8 cellular contexts compared by ENCODE assay signal in the genomic region with DNA sequence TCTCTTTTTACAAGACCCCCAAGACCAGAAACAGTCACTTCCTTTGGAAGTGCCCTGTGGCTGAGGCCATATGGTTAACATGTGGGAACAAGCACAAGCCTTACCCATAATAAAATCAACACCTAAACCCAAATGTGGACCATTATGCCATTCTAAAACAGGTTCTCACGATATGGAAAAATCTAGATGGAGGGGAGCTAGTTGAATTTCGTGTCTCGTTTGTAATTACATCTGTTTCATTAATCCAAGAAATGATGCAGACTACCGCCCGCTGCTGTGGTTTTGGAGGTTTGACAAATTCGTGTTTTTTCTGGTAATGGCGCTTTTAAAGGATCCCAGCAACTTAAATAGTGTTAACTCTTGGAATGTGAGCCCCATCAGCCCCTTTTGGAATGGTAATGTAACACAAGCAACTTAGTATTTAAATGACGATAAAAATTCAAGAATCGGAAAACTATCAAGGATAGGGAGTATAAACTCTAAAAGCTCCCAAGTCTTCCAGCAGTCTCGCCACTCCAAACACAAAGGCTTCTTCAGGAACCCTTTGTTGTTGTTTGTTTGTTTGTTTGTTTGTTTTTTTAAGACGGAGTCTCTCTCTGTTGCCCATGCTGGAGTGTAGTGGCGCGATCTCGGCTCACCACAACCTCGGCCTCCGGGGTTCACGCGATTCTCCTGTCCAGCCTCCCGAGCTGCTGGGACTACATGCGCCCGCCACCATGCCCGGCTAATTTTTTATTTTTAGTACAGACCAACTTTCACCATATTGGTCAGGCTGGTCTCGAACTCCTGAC. TPM values are rescaled to one million over a fixed set of nuclear protein-coding genes. Genes with fewer than 3 reads are reported as not detected.
DNase-seq lines count a peak whose midpoint lies in the region; ATAC-seq and TF ChIP-seq lines count a peak whose summit lies in the region.

No MANE protein-coding gene starts in this region.

- TSS peak; percentile 45 for BruUV-seq in HCT116 (replicated peaks; lab: Mats Ljungman, UMichigan)

- H2AK5ac ChIP-seq in trophoblast cell (ENCODE audit: low read length) = peak overlapping the region; percentile 33

- H3K4me3 ChIP-seq in BE2C (ENCODE audit: low read depth, low read length) = peak overlapping the region; percentile 95
- peak overlapping the region; percentile 73 to 99 for H3K4me3 ChIP-seq in HCT116 (replicated peaks in 1 of 2; ENCODE audit: low read depth in 1 of 2, low read length in 2 of 2)
- peak overlapping the region; percentile 92 to 97 for H3K4me3 ChIP-seq in foreskin fibroblast (ENCODE audit: low read depth in 1 of 2, low read length in 2 of 2)
- H3K4me3 ChIP-seq in trophoblast cell (ENCODE audit: low read depth, low read length) = peak overlapping the region; percentile 97

- peak overlapping the region; percentile 67 for H4K8ac ChIP-seq in trophoblast cell (ENCODE audit: low read depth, low read length)

- peak overlapping the region; percentile 81 for H3K14ac ChIP-seq in trophoblast cell (ENCODE audit: low read length)

- CTCF ChIA-PET in HCT116 (lab: Charles Lee) = interaction anchor here (1.3 kb wide), 1 partner anchor 20 kb away, joined by 3 read pairs; no protein-coding TSS in a partner anchor
- CTCF ChIA-PET in activated CD4-positive, alpha-beta memory T cell treated with anti-CD3 and anti-CD28 coated beads for 36 hours (lab: Charles Lee) = interaction anchor here (1.0 to 5.3 kb wide), 6 partner anchors 21 to 166 kb away, joined by 3 to 30 read pairs (median 5); partner anchors contain the start of genes COPG1 and ISY1

- no peaks in the 10 kb centered on the region for H3K9me3 Mint-ChIP-seq in activated CD4-positive, alpha-beta memory T cell treated with anti-CD3 and anti-CD28 coated beads for 36 hours

- H2BK12ac ChIP-seq in trophoblast cell (ENCODE audit: low read length) = peak overlapping the region; percentile 31

- no peak overlapping the region for H3K23ac ChIP-seq in trophoblast cell (ENCODE audit: low read length)

- no peaks in the 10 kb centered on the region for H3K9me3 ChIP-seq in BE2C
- H3K9me3 ChIP-seq in HCT116 (ENCODE audit: control insufficient read depth in 1 of 2, insufficient read depth in 1 of 2, low read depth in 1 of 2, low read length in 2 of 2) = no peaks in the 10 kb centered on the region
- no peaks in the 10 kb centered on the region for H3K9me3 ChIP-seq in trophoblast cell (ENCODE audit: insufficient read depth, low read depth, low read length)

- H2AFZ ChIP-seq in HCT116 (ENCODE audit: low read depth, low read length, poor library complexity, severe bottlenecking) (no peak overlapping the region), trophoblast cell (ENCODE audit: insufficient read depth, low read length, poor library complexity) (no peak overlapping the region)

- H3K4me1 ChIP-seq in BE2C = no peaks in the 10 kb centered on the region
- H3K4me1 ChIP-seq in HCT116 (ENCODE audit: control insufficient read depth in 1 of 2, insufficient read depth in 2 of 2, low read length in 2 of 2) = peaks cover 7 to 32% of the 10 kb centered on the region in 2 experiments
- H3K4me1 ChIP-seq in trophoblast cell (ENCODE audit: control insufficient read depth in 1 of 2, insufficient read depth in 2 of 2, low read length in 2 of 2) = no peaks in the 10 kb centered on the region

- H3K18ac ChIP-seq in trophoblast cell (ENCODE audit: low read length) = peak overlapping the region; percentile 52

- peak overlapping the region; percentile 95 for H4K91ac ChIP-seq in trophoblast cell (ENCODE audit: low read depth, low read length)

- H3K27ac ChIP-seq in HCT116 (ENCODE audit: low read depth, low read length) (peak overlapping the region; percentile 99), trophoblast cell (ENCODE audit: low read depth, low read length) (peak overlapping the region; percentile 87)

- H2BK5ac ChIP-seq in trophoblast cell (ENCODE audit: low read depth, low read length, poor library complexity) = peak overlapping the region; percentile 53

- TF ChIP-seq POLR2A in HCT116 (IDR thresholded peaks at IDR 0.05; ENCODE audit: borderline replicate concordance, extremely low read depth, insufficient read depth, insufficient read length) = no peak

- H3K27me3 ChIP-seq in BE2C (no peaks in the 10 kb centered on the region), HCT116 (ENCODE audit: insufficient read depth, low read length) (no peaks in the 10 kb centered on the region), trophoblast cell (ENCODE audit: insufficient read depth, low read length) (no peaks in the 10 kb centered on the region)

- peak overlapping the region; percentile 84 for H3K4me2 ChIP-seq in HCT116 (ENCODE audit: low read length)
- peak overlapping the region; percentile 80 for H3K4me2 ChIP-seq in trophoblast cell (ENCODE audit: low read length)

- no CpG with 5 or more reads among the region's 23 CpGs for WGBS in trophoblast cell (ENCODE audit: extremely low coverage, insufficient coverage, insufficient read length)

- TF ChIP-seq CTCF in BE2C (IDR thresholded peaks at IDR 0.05; ENCODE audit: low read depth, low read length) = no peak
- no peak for TF ChIP-seq CTCF in HCT116 (IDR thresholded peaks at IDR 0.05 in 2 of 3, conservative IDR thresholded peaks at IDR 0.05 in 1 of 3; ENCODE audit: borderline replicate concordance in 1 of 3, insufficient read depth in 1 of 3, low read depth in 2 of 3, low read length in 2 of 3)
- TF ChIP-seq CTCF in foreskin fibroblast (IDR thresholded peaks at IDR 0.05; ENCODE audit: low read depth, low read length) = no peak

- peak overlapping the region; percentile 96 for H3K27ac Mint-ChIP-seq in activated CD4-positive, alpha-beta memory T cell treated with anti-CD3 and anti-CD28 coated beads for 36 hours

- H3K9me2 ChIP-seq in HCT116 (ENCODE audit: insufficient read depth) = no peaks in the 10 kb centered on the region

- intact Hi-C loops in HCT116 (cut with micrococcal nuclease) = loop anchor here (2.0 to 5.0 kb wide), 2 partner anchors 45 to 62 kb away; no protein-coding TSS in a partner anchor
- intact Hi-C loops in activated CD4-positive, alpha-beta memory T cell treated with anti-CD3 and anti-CD28 coated beads for 36 hours (cut with micrococcal nuclease) = loop anchor here (1.0 to 5.0 kb wide), 7 partner anchors 56 to 455 kb away; partner anchors contain the start of genes ACAD9, IFT122 and RAB7A

- H3K4ac ChIP-seq in trophoblast cell (ENCODE audit: low read depth, low read length) = peak overlapping the region; percentile 100

- no peak for TF ChIP-seq RAD21 in HCT116 (IDR thresholded peaks at IDR 0.05; ENCODE audit: low read depth)

- H3K36me3 Mint-ChIP-seq in activated CD4-positive, alpha-beta memory T cell treated with anti-CD3 and anti-CD28 coated beads for 36 hours = peaks cover 48% of the 10 kb centered on the region

- RAD21 ChIA-PET in HCT116 (lab: Charles Lee; ENCODE audit: low non-redundant PET in 1 of 2, low total read pairs in 2 of 2, uncharacterized antibody in 2 of 2, unreplicated experiment in 2 of 2) = no interaction called here

- peaks cover 30% of the 10 kb centered on the region for H4K20me1 ChIP-seq in HCT116 (ENCODE audit: insufficient read depth)

- H3K36me3 ChIP-seq in BE2C = peaks cover 48% of the 10 kb centered on the region
- peaks cover 14 to 17% of the 10 kb centered on the region in 2 experiments for H3K36me3 ChIP-seq in HCT116 (ENCODE audit: control insufficient read depth in 1 of 2, insufficient read depth in 2 of 2, low read length in 2 of 2)
- peaks cover 9 to 16% of the 10 kb centered on the region in 2 experiments for H3K36me3 ChIP-seq in trophoblast cell (ENCODE audit: control insufficient read depth in 1 of 2, insufficient read depth in 2 of 2, low read length in 2 of 2)

- DNase-seq in BE2C (peak; percentile 35), HCT116 (ENCODE audit: low read depth, low spot score) (no peak), foreskin fibroblast (peak; percentile 43 to 70), trophoblast cell (peak in 1 of 2 donors; percentile 19), SK-N-DZ (ENCODE audit: low spot score) (no peak)
- DNase-seq in activated CD4-positive, alpha-beta memory T cell treated with anti-CD3 and anti-CD28 coated beads for 36 hours = peak; percentile 45

- H3K79me1 ChIP-seq in trophoblast cell (ENCODE audit: low read length) = peaks cover 12% of the 10 kb centered on the region

- peak overlapping the region; percentile 86 for H4K12ac ChIP-seq in trophoblast cell (ENCODE audit: low read depth, low read length)

- ATAC-seq in HCT116 (no peak), GM21515 (IDR thresholded peaks at IDR 0.05; ENCODE audit: unreplicated experiment) (no peak), GM21526 (IDR thresholded peaks at IDR 0.05; ENCODE audit: low FRiP score, unreplicated experiment) (no peak)

- peaks cover 35% of the 10 kb centered on the region for H3K4me1 Mint-ChIP-seq in activated CD4-positive, alpha-beta memory T cell treated with anti-CD3 and anti-CD28 coated beads for 36 hours (ENCODE audit: low read depth)

- POLR2A ChIA-PET in HCT116 (lab: Charles Lee) = interaction anchor here (1.5 to 2.2 kb wide), 3 partner anchors 20 to 63 kb away, joined by 5 to 12 read pairs (median 7); no protein-coding TSS in a partner anchor
- POLR2A ChIA-PET in activated CD4-positive, alpha-beta memory T cell treated with anti-CD3 and anti-CD28 coated beads for 36 hours (lab: Charles Lee) = interaction anchor here (0.6 to 3.6 kb wide), 14 partner anchors 19 to 257 kb away, joined by 3 to 29 read pairs (median 4); partner anchors contain the start of genes COPG1, IFT122, MBD4 and RAB43

- H3K9ac ChIP-seq in HCT116 (ENCODE audit: low read length) (peak overlapping the region; percentile 100), trophoblast cell (ENCODE audit: low read length) (peak overlapping the region; percentile 96)

- H3K27me3 Mint-ChIP-seq in activated CD4-positive, alpha-beta memory T cell treated with anti-CD3 and anti-CD28 coated beads for 36 hours = no peaks in the 10 kb centered on the region

- peak overlapping the region; percentile 81 for H2BK120ac ChIP-seq in trophoblast cell (ENCODE audit: insufficient read depth, low read length, poor library complexity)

- H3K79me2 ChIP-seq in HCT116 (ENCODE audit: insufficient read depth, low read length) = peaks cover 84% of the 10 kb centered on the region
- H3K79me2 ChIP-seq in trophoblast cell (ENCODE audit: control insufficient read depth, insufficient read depth, low read length, poor library complexity) = peaks cover 35% of the 10 kb centered on the region

- peak overlapping the region; percentile 97 for H3K4me3 Mint-ChIP-seq in activated CD4-positive, alpha-beta memory T cell treated with anti-CD3 and anti-CD28 coated beads for 36 hours

RNA-seq across cellular contexts. Expression of gene CNBP, which starts 1.1 kb away (rescaled TPM):
- 597 TPM for polyA plus RNA-seq in BE2C (2012; ENCODE audit: insufficient read depth, insufficient read length, low read depth)
- 353 TPM for total RNA-seq in HCT116 (2021; ENCODE audit: unreplicated experiment)
- polyA plus RNA-seq in HCT116 (2012) = 338 TPM in 2 replicates
- 100 to 1,000 TPM; 342 to 348 TPM for total RNA-seq in activated CD4-positive, alpha-beta memory T cell treated with anti-CD3 and anti-CD28 coated beads for 36 hours
- polyA plus RNA-seq in trophoblast cell (2013) = 220 and 228 TPM in 2 replicates
- polyA plus RNA-seq in SK-N-DZ (2014; cell fraction: cytosol; rRNA removed) = 560 and 563 TPM in 2 replicates
- polyA plus RNA-seq in SK-N-DZ (2014; cell fraction: nucleus; rRNA removed) = 310 and 358 TPM in 2 replicates

RNA-seq across cellular contexts. Expression of gene ISY1, which starts 21.7 kb away (rescaled TPM):
- polyA plus RNA-seq in BE2C (2012; ENCODE audit: insufficient read depth, insufficient read length, low read depth) = 95.0 TPM
- total RNA-seq in HCT116 (2021; ENCODE audit: unreplicated experiment) = 43.6 TPM
- 26.3 and 27.4 TPM in 2 replicates for polyA plus RNA-seq in HCT116 (2012)
- 10 to 100 TPM; 60.7 to 61.7 TPM for total RNA-seq in activated CD4-positive, alpha-beta memory T cell treated with anti-CD3 and anti-CD28 coated beads for 36 hours
- polyA plus RNA-seq in trophoblast cell (2013) = 19.1 and 19.8 TPM in 2 replicates
- 53.0 TPM in 2 replicates for polyA plus RNA-seq in SK-N-DZ (2014; cell fraction: cytosol; rRNA removed)
- 11.4 and 19.1 TPM in 2 replicates for polyA plus RNA-seq in SK-N-DZ (2014; cell fraction: nucleus; rRNA removed)

Comparison
In these comparisons a context has a peak if more than half of its experiments do, and no peak if none do; other contexts are left out.
1. DNase-seq: peak in BE2C (single experiment), activated CD4-positive, alpha-beta memory T cell treated with anti-CD3 and anti-CD28 coated beads for 36 hours (single experiment) and foreskin fibroblast (2 of 2); none in HCT116 (single experiment) and SK-N-DZ (single experiment).
2. Peak in every context shown above with its lines, with median percentiles within 50 percentile points of each other: H3K4me3 ChIP-seq.